Comparison of ENCODE assay signal across 16 cellular contexts in the genomic region with DNA sequence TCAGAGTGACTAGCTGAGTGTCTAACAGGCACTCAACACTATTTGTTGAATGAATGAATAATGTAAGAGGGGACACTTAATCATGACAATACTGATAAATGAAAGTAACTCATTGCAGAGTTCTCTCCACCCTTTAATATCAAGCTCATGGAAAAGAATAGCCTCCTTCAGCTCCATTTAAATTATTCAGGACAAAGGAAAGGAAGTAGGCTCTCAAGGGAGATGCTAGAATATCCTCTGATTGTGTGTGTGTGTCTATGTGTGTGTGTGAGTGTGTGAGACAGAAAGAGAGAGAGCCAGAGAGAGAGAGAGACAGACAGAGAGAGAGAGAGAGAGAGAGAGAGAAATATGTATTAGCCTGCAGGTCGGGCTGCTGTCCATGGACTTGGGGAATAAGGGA.
"Had no signal": no experiment of that assay in that cellular context is flagged by ENCODE, and none has a peak within 500 bp of the region (broad histone marks: within the 10 kb centered on the region; RNA-seq: fewer than 3 reads in every experiment).

No MANE protein-coding gene starts in this region.

- H3K4me1 ChIP-seq: adrenal gland, body of pancreas, transverse colon had no signal

- H3K9me3 ChIP-seq: adrenal gland, body of pancreas, heart left ventricle, transverse colon had no signal

- H3K27ac ChIP-seq: adrenal gland, body of pancreas, heart left ventricle, transverse colon had no signal

- ATAC-seq: body of pancreas; left lobe of liver; naive thymus-derived CD4-positive, alpha-beta T cell; stimulated activated memory B cell treated with anti-CD40 and anti-IgM and Interleukin-4, amounts not matched to agents 10 μg/mL and 1 μg/mL and 100 μg/mL, for 72 hours had no signal

- H3K4me3 ChIP-seq: adrenal gland, body of pancreas, heart left ventricle, smooth muscle cell, transverse colon had no signal

- H3K27me3 ChIP-seq: adrenal gland, body of pancreas, heart left ventricle, transverse colon had no signal

- H3K36me3 ChIP-seq: adrenal gland, heart left ventricle, transverse colon had no signal

- DNase-seq: activated CD4-positive, alpha-beta T cell treated with anti-CD3 and anti-CD28 coated beads, Interleukin-2, amount 50 U/mL, for 4 hours; activated naive CD4-positive, alpha-beta T cell treated with anti-CD3 and anti-CD28 coated beads, Interleukin-2, amount 50 U/mL, for 16 hours; activated T-cell treated with anti-CD3 and anti-CD28 coated beads, Interleukin-2, amount 50 U/mL, for 1 hour; adrenal gland; body of pancreas; erythroblast; foreskin fibroblast; heart left ventricle; mammary epithelial cell; naive thymus-derived CD4-positive, alpha-beta T cell; nucleus accumbens; right cardiac atrium; transverse colon had no signal
